9 cellular contexts compared by ENCODE assay signal in the genomic region with DNA sequence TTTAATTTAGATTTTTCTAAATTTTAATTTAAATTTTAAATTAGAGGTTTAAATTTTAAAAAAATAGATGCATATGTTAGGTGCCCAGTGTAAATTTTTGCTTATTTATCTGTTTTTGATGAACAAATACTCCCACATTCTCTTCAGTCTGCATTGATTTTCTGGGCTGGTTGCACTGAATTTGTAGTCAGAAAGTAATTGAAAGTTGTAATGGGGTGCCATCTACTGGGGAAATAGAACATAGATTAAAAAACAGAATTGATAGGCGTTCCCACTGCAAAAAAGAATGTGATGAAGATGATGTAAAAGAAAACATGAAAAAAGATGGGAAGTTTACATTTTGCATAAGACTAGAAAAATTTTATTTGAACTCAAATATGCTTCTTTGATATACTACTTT. TPM values are rescaled to one million over a fixed set of nuclear protein-coding genes. Genes with fewer than 3 reads are reported as not detected.
DNase-seq lines count a peak whose midpoint lies in the region; ATAC-seq and TF ChIP-seq lines count a peak whose summit lies in the region.
"Had no signal": no experiment of that assay in that cellular context is flagged by ENCODE, and none has a peak within 500 bp of the region (broad histone marks: within the 10 kb centered on the region; RNA-seq: fewer than 3 reads in every experiment).

No MANE protein-coding gene starts in this region.

- H3K27ac ChIP-seq in DND-41 (ENCODE audit: low read length): no peak overlapping the region
- H3K27ac ChIP-seq in OCI-LY7 (ENCODE audit: low read depth, low read length, poor library complexity, severe bottlenecking): no peak overlapping the region
- no peak overlapping the region for H3K27ac ChIP-seq in prostate gland
- H3K27ac ChIP-seq: SJSA1 had no signal

- no peaks in the 10 kb centered on the region for H3K36me3 Mint-ChIP-seq in activated CD4-positive, alpha-beta memory T cell treated with anti-CD3 and anti-CD28 coated beads for 36 hours

- WGBS in prostate gland: 0% methylated on average over 1 of the region's 1 CpG

- no peak overlapping the region for H3K4me3 ChIP-seq in DND-41 (ENCODE audit: low read depth in 1 of 2, low read length in 2 of 2)
- H3K4me3 ChIP-seq in OCI-LY7 (ENCODE audit: low read depth, low read length, poor library complexity, severe bottlenecking): no peak overlapping the region
- no peak overlapping the region for H3K4me3 ChIP-seq in epithelial cell of proximal tubule (ENCODE audit: low read depth, low read length)
- no peak overlapping the region for H3K4me3 ChIP-seq in prostate gland
- H3K4me3 ChIP-seq: SJSA1 had no signal

- POLR2A ChIA-PET in OCI-LY7 (lab: Charles Lee): no interaction called here
- POLR2A ChIA-PET in activated CD4-positive, alpha-beta memory T cell treated with anti-CD3 and anti-CD28 coated beads for 36 hours (lab: Charles Lee): no interaction called here

- no peaks in the 10 kb centered on the region for H3K9me2 ChIP-seq in OCI-LY7 (ENCODE audit: insufficient read depth, low read length)

- H2AFZ ChIP-seq in DND-41 (ENCODE audit: low read depth, low read length): no peak overlapping the region
- no peak overlapping the region for H2AFZ ChIP-seq in OCI-LY7 (ENCODE audit: low read length)

- H3K9me3 ChIP-seq in DND-41 (ENCODE audit: insufficient read depth, low read length, severe bottlenecking) (no peaks in the 10 kb centered on the region), OCI-LY7 (ENCODE audit: low read length) (no peaks in the 10 kb centered on the region), prostate gland (no peaks in the 10 kb centered on the region)
- H3K9me3 ChIP-seq: SJSA1 had no signal

- H3K27me3 Mint-ChIP-seq in activated CD4-positive, alpha-beta memory T cell treated with anti-CD3 and anti-CD28 coated beads for 36 hours: no peaks in the 10 kb centered on the region

- H3K9ac ChIP-seq in DND-41 (ENCODE audit: low read depth, low read length): no peak overlapping the region

- H3K4me1 ChIP-seq in DND-41 (ENCODE audit: insufficient read depth, low read length) (no peaks in the 10 kb centered on the region), OCI-LY7 (ENCODE audit: insufficient read depth, low read length, poor library complexity, severe bottlenecking) (no peaks in the 10 kb centered on the region), prostate gland (replicated peaks) (no peaks in the 10 kb centered on the region)
- H3K4me1 ChIP-seq: SJSA1 had no signal

- BruUV-seq in OCI-LY7 (replicated peaks; lab: Mats Ljungman, UMichigan): no TSS peak

- no peaks in the 10 kb centered on the region for H3K4me1 Mint-ChIP-seq in activated CD4-positive, alpha-beta memory T cell treated with anti-CD3 and anti-CD28 coated beads for 36 hours (ENCODE audit: low read depth)

- H3K79me2 ChIP-seq in DND-41 (ENCODE audit: insufficient read depth, low read length): no peaks in the 10 kb centered on the region
- no peaks in the 10 kb centered on the region for H3K79me2 ChIP-seq in OCI-LY7 (ENCODE audit: insufficient read depth, low read depth, low read length)

- intact Hi-C loops in OCI-LY7 (cut with micrococcal nuclease; ENCODE audit: unreplicated experiment) (loop anchor here (5.0 kb wide), 1 partner anchor 415 kb away; no protein-coding TSS in a partner anchor), prostate gland (cut with DNase I) (loop anchor here (5.0 kb wide), 1 partner anchor 415 kb away; no protein-coding TSS in a partner anchor)
- intact Hi-C loops in activated CD4-positive, alpha-beta memory T cell treated with anti-CD3 and anti-CD28 coated beads for 36 hours (cut with micrococcal nuclease): loop anchor here (1.0 to 5.0 kb wide), 2 partner anchors 414 to 1385 kb away; no protein-coding TSS in a partner anchor

- no peak for TF ChIP-seq POLR2A in prostate gland (IDR thresholded peaks at IDR 0.05)

- no peaks in the 10 kb centered on the region for H4K20me1 ChIP-seq in DND-41 (ENCODE audit: insufficient read depth, low read length)
- H4K20me1 ChIP-seq in OCI-LY7 (ENCODE audit: insufficient read depth, low read length): no peaks in the 10 kb centered on the region

- no peaks in the 10 kb centered on the region for H3K9me3 Mint-ChIP-seq in activated CD4-positive, alpha-beta memory T cell treated with anti-CD3 and anti-CD28 coated beads for 36 hours

- H3K27me3 ChIP-seq in DND-41 (ENCODE audit: insufficient read depth, low read length, poor library complexity) (no peaks in the 10 kb centered on the region), prostate gland (replicated peaks; ENCODE audit: insufficient read depth) (no peaks in the 10 kb centered on the region)
- H3K27me3 ChIP-seq: SJSA1 had no signal

- no peak overlapping the region for H3K4me3 Mint-ChIP-seq in activated CD4-positive, alpha-beta memory T cell treated with anti-CD3 and anti-CD28 coated beads for 36 hours

- DNase-seq in DND-41 (no peak), HS-27A (ENCODE audit: low read depth) (peak; percentile 22), OCI-LY7 (ENCODE audit: low spot score) (peak; percentile 48), epithelial cell of proximal tubule (ENCODE audit: low read depth) (no peak), prostate gland (ENCODE audit: low spot score) (no peak)
- no peak for DNase-seq in activated CD4-positive, alpha-beta memory T cell treated with anti-CD3 and anti-CD28 coated beads for 36 hours

- no peak overlapping the region for H3K27ac Mint-ChIP-seq in activated CD4-positive, alpha-beta memory T cell treated with anti-CD3 and anti-CD28 coated beads for 36 hours

- H3K36me3 ChIP-seq in DND-41 (ENCODE audit: insufficient read depth, low read length) (no peaks in the 10 kb centered on the region), OCI-LY7 (ENCODE audit: insufficient read depth, low read length) (no peaks in the 10 kb centered on the region), prostate gland (no peaks in the 10 kb centered on the region)
- H3K36me3 ChIP-seq: SJSA1 had no signal

- TF ChIP-seq CTCF in DND-41 (IDR thresholded peaks at IDR 0.05; ENCODE audit: borderline replicate concordance, extremely low read depth, low read length, poor library complexity, severe bottlenecking): peak; percentile 62
- peak; percentile 81 for TF ChIP-seq CTCF in OCI-LY7 (conservative IDR thresholded peaks at IDR 0.05; ENCODE audit: low read length)
- TF ChIP-seq CTCF in epithelial cell of proximal tubule (conservative IDR thresholded peaks at IDR 0.05; ENCODE audit: low read depth, low read length): peak; percentile 65
- peak in 3 of 4 experiments; percentile 13 to 51 (median 45) for TF ChIP-seq CTCF in prostate gland (IDR thresholded peaks at IDR 0.05)

- ATAC-seq in DND-41 (ENCODE audit: insufficient read depth, low read depth) (peak; percentile 47; the same call in 1 of the 3 replicates), GM21381 (IDR thresholded peaks at IDR 0.05; ENCODE audit: unreplicated experiment) (no peak), HG02623 (IDR thresholded peaks at IDR 0.05; ENCODE audit: unreplicated experiment) (no peak)

- CTCF ChIA-PET in OCI-LY7 (lab: Charles Lee; ENCODE audit: unreplicated experiment): no interaction called here
- CTCF ChIA-PET in activated CD4-positive, alpha-beta memory T cell treated with anti-CD3 and anti-CD28 coated beads for 36 hours (lab: Charles Lee): no interaction called here

- H3K4me2 ChIP-seq in DND-41 (ENCODE audit: insufficient read depth, low read length) (no peak overlapping the region), OCI-LY7 (ENCODE audit: low read length) (no peak overlapping the region)

RNA-seq across cellular contexts. Expression of a gene that starts 51.7 kb away (rescaled TPM):
- not detected in 2 replicates for total RNA-seq in OCI-LY7 (2014; rRNA removed; shearing (Covaris generic))
- total RNA-seq in OCI-LY7 (2022) (not detected in 2 replicates), epithelial cell of proximal tubule (0.07 and 0.17 TPM in 2 replicates), prostate gland (1 to 10 TPM; 1.5 to 4.5 TPM)
- total RNA-seq in activated CD4-positive, alpha-beta memory T cell treated with anti-CD3 and anti-CD28 coated beads for 36 hours: not detected

Comparison
In these comparisons a context has a peak if more than half of its experiments do, and no peak if none do; other contexts are left out.
1. DNase-seq: peak in HS-27A (single experiment) and OCI-LY7 (single experiment); none in DND-41 (single experiment), epithelial cell of proximal tubule (single experiment), prostate gland (single experiment) and activated CD4-positive, alpha-beta memory T cell treated with anti-CD3 and anti-CD28 coated beads for 36 hours (single experiment).
2. Peak in every context shown above with its lines, with median percentiles within 50 percentile points of each other: CTCF ChIP-seq.